In genomic region chr1:184423649-184424048, GRCh38 we compare ENCODE assay signal across 1 cellular context.
TF ChIP-seq lines count a peak whose summit lies in the region.

No MANE protein-coding gene starts in this region.

TF ChIP-seq in HEK293, 187 proteins besides CTCF, POLR2A, EP300 and RAD21 (continued from another document):
- TF ChIP-seq ZNF37A (tag by site-specific recombination; IDR thresholded peaks at IDR 0.05) (no peak), ZNF366 (tag by site-specific recombination; conservative IDR thresholded peaks at IDR 0.05) (peak; percentile 99)
